7 cellular contexts compared by ENCODE assay signal in the genomic region with DNA sequence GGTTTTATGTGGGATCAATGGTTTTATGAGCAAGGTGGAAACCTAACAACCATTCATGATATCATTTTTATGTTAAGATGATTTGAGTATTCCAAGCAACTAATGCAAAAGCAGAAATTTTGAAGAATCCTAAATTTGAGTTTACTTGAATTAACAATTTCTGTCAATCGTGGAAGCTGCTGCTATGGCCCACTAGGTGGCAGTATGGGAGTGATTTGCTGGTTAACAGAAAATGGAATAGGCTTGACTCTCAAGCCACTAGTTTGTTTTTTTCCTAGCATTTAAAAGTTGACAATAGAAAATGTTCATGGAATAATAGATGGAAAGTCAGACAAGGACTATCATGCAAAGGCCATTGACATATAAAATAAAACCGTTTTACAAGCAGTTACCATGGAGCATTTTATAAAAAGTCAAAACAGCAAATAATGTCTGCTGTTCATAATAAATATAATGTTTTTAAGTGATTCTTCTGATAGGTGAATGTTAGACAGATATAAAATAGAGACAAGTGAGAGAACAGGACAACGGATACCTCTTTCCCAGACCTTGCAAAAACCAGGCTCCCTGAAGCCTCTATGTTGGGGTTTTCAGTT. TPM values are rescaled to one million over a fixed set of nuclear protein-coding genes. Genes with fewer than 3 reads are reported as not detected.
DNase-seq lines count a peak whose midpoint lies in the region; ATAC-seq, FAIRE-seq and TF ChIP-seq lines count a peak whose summit lies in the region.

No MANE protein-coding gene starts in this region.

- no peaks in the 10 kb centered on the region for H3K4me1 ChIP-seq in RWPE2 (ENCODE audit: insufficient read depth, poor library complexity, severe bottlenecking)
- peaks cover 0 to 6% (median 0%) of the 10 kb centered on the region in 6 donors for H3K4me1 ChIP-seq in spleen

- no peaks in the 10 kb centered on the region for H3K9me3 ChIP-seq in RWPE2 (ENCODE audit: severe bottlenecking)
- H3K9me3 ChIP-seq in spleen: no peaks in the 10 kb centered on the region

- no peak overlapping the region for H3K4me3 ChIP-seq in RWPE2 (ENCODE audit: severe bottlenecking)
- H3K4me3 ChIP-seq in spleen: no peak overlapping the region

- ATAC-seq in RWPE2 (ENCODE audit: low read depth): peak; percentile 60; the same call in 1 of the 3 replicates
- no peak for ATAC-seq in GM19455 (IDR thresholded peaks at IDR 0.05; ENCODE audit: unreplicated experiment)

- no peaks in the 10 kb centered on the region for H3K27me3 ChIP-seq in RWPE2 (ENCODE audit: insufficient read depth, poor library complexity, severe bottlenecking)
- no peaks in the 10 kb centered on the region for H3K27me3 ChIP-seq in spleen (replicated peaks in 1 of 7)

- peaks cover 4% of the 10 kb centered on the region for H3K4me1 Mint-ChIP-seq in activated naive CD8-positive, alpha-beta T cell treated with anti-CD3 and anti-CD28 coated beads for 36 hours

- H3K9me3 Mint-ChIP-seq in activated naive CD8-positive, alpha-beta T cell treated with anti-CD3 and anti-CD28 coated beads for 36 hours: no peaks in the 10 kb centered on the region

- peak; percentile 93 for TF ChIP-seq CTCF in RWPE2 (IDR thresholded peaks at IDR 0.05; ENCODE audit: poor library complexity, severe bottlenecking)
- TF ChIP-seq CTCF in spleen (IDR thresholded peaks at IDR 0.05 in 8 of 11, conservative IDR thresholded peaks at IDR 0.05 in 3 of 11): peak; percentile 32 to 84 (median 73)

- no peak overlapping the region for H3K4me3 Mint-ChIP-seq in activated naive CD8-positive, alpha-beta T cell treated with anti-CD3 and anti-CD28 coated beads for 36 hours

- no peaks in the 10 kb centered on the region for H3K36me3 Mint-ChIP-seq in activated naive CD8-positive, alpha-beta T cell treated with anti-CD3 and anti-CD28 coated beads for 36 hours

- TF ChIP-seq POLR2A in spleen (IDR thresholded peaks at IDR 0.05): no peak

- H3K27ac Mint-ChIP-seq in activated naive CD8-positive, alpha-beta T cell treated with anti-CD3 and anti-CD28 coated beads for 36 hours: no peak overlapping the region

- H3K27me3 Mint-ChIP-seq in activated naive CD8-positive, alpha-beta T cell treated with anti-CD3 and anti-CD28 coated beads for 36 hours: no peaks in the 10 kb centered on the region

- FAIRE-seq in G401.6 (lab: Jason Lieb, UNC): peak; percentile 92

- intact Hi-C loops in spleen (cut with DNase I; ENCODE audit: low total_unique reads): loop anchor here (10.0 kb wide), 2 partner anchors 372 to 552 kb away; no protein-coding TSS in a partner anchor

- peak; percentile 8 for DNase-seq in HK-2 (ENCODE audit: unreplicated experiment)
- DNase-seq in RWPE2 (ENCODE audit: low spot score): no peak
- peak; percentile 13 for DNase-seq in activated naive CD8-positive, alpha-beta T cell treated with anti-CD3 and anti-CD28 coated beads for 36 hours
- DNase-seq in hippocampal formation (lab: John Stamatoyannopoulos, UW): peak; percentile 33 to 68
- no peak for DNase-seq in spleen

- no peak overlapping the region for H3K27ac ChIP-seq in RWPE2 (ENCODE audit: poor library complexity, severe bottlenecking)
- H3K27ac ChIP-seq in spleen: no peak overlapping the region

- H3K36me3 ChIP-seq in RWPE2 (ENCODE audit: low read depth) (no peaks in the 10 kb centered on the region), spleen (no peaks in the 10 kb centered on the region)

- 7 to 14% (median 9%) methylated on average over 3 of the region's 3 CpGs for WGBS in spleen, 5 donors

RNA-seq across cellular contexts. Expression of a gene that starts 43.0 kb away (rescaled TPM):
- not detected for total RNA-seq in activated naive CD8-positive, alpha-beta T cell treated with anti-CD3 and anti-CD28 coated beads for 36 hours
- 1 to 10 TPM in 6 of 7 donors, under 1 TPM in 1; 0.68 to 2.3 (median 1.8) TPM for total RNA-seq in spleen
- under 1 TPM; 0.33 to 0.94 (median 0.90) TPM for polyA plus RNA-seq in spleen

Comparison
In these comparisons a context has a peak if more than half of its experiments do, and no peak if none do; other contexts are left out.
1. DNase-seq: peak in HK-2 (single experiment), activated naive CD8-positive, alpha-beta T cell treated with anti-CD3 and anti-CD28 coated beads for 36 hours (single experiment) and hippocampal formation (2 of 2); none in RWPE2 (single experiment) and spleen (single experiment).